19 cellular contexts compared by ENCODE assay signal in the genomic region with DNA sequence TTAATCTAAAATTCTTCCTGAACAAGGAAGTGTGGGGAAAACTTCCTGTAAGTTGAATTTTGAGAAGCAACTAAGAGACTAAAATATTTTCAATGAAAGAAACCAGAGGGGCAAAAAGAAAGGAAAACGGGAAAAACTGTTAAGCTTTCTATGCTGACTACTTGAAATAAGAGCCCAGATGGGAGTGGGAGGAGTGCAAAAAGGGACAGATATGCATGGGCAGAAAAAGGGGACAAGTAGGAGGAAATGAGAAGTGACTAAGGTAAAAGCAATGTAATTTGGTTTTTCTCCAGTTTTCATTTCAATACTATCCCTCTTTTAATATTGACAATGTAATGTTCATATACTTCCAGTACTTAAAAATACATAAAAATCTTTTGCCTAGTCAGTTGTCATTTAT. TPM values are rescaled to one million over a fixed set of nuclear protein-coding genes. Genes with fewer than 3 reads are reported as not detected.
"Had no signal": no experiment of that assay in that cellular context is flagged by ENCODE, and none has a peak within 500 bp of the region (broad histone marks: within the 10 kb centered on the region; RNA-seq: fewer than 3 reads in every experiment).

No MANE protein-coding gene starts in this region.

- H3K4me3 ChIP-seq: dorsolateral prefrontal cortex, lower lobe of right lung, prostate gland, right lobe of liver, stomach had no signal

- H3K27me3 ChIP-seq: dorsolateral prefrontal cortex, right lobe of liver, stomach had no signal

- H3K4me1 ChIP-seq: prostate gland, right lobe of liver had no signal

- H3K4me3 Mint-ChIP-seq: activated CD4-positive, alpha-beta T cell treated with anti-CD3 and anti-CD28 coated beads, Interleukin-2, amount 10 ng/mL, durations not matched to agents 24 days and 14 days; activated CD8-positive, alpha-beta memory T cell treated with anti-CD3 and anti-CD28 coated beads, Interleukin-2, amount 10 ng/mL, durations not matched to agents 7 days and 5 days; naive thymus-derived CD8-positive, alpha-beta T cell; T-cell; WTC11 had no signal

- H3K9me3 Mint-ChIP-seq: activated CD4-positive, alpha-beta T cell treated with anti-CD3 and anti-CD28 coated beads, Interleukin-2, amount 10 ng/mL, durations not matched to agents 24 days and 14 days; naive thymus-derived CD8-positive, alpha-beta T cell; T-cell; WTC11 had no signal

- H3K27me3 Mint-ChIP-seq: activated CD4-positive, alpha-beta T cell treated with anti-CD3 and anti-CD28 coated beads, Interleukin-2, amount 10 ng/mL, durations not matched to agents 24 days and 14 days; activated CD8-positive, alpha-beta memory T cell treated with anti-CD3 and anti-CD28 coated beads, Interleukin-2, amount 10 ng/mL, durations not matched to agents 7 days and 5 days; naive thymus-derived CD8-positive, alpha-beta T cell; T-cell had no signal

- ATAC-seq: activated CD8-positive, alpha-beta memory T cell treated with anti-CD3 and anti-CD28 coated beads, Interleukin-2, amount 10 ng/mL, durations not matched to agents 7 days and 5 days; left cardiac atrium; lower lobe of right lung; naive thymus-derived CD8-positive, alpha-beta T cell; right lobe of liver; T-cell; WTC11 had no signal

- DNase-seq: activated CD4-positive, alpha-beta T cell treated with anti-CD3 and anti-CD28 coated beads, Interleukin-2, amount 10 ng/mL, durations not matched to agents 24 days and 14 days; activated CD8-positive, alpha-beta memory T cell treated with anti-CD3 and anti-CD28 coated beads, Interleukin-2, amount 10 ng/mL, durations not matched to agents 7 days and 5 days; hypothalamus; left cardiac atrium; lower lobe of right lung; midbrain; naive thymus-derived CD8-positive, alpha-beta T cell; occipital lobe; right lobe of liver; stimulated activated CD4-positive, alpha-beta T cell treated with anti-CD3 and anti-CD28 coated beads, Interleukin-12 subunit alpha, Interleukin-12 subunit beta, amount 100 ng/mL, for 4 hours; stomach; T-cell had no signal

- H3K27ac Mint-ChIP-seq: activated CD4-positive, alpha-beta T cell treated with anti-CD3 and anti-CD28 coated beads, Interleukin-2, amount 10 ng/mL, durations not matched to agents 24 days and 14 days; activated CD8-positive, alpha-beta memory T cell treated with anti-CD3 and anti-CD28 coated beads, Interleukin-2, amount 10 ng/mL, durations not matched to agents 7 days and 5 days; WTC11 had no signal

- H3K27ac ChIP-seq: dorsolateral prefrontal cortex, lower lobe of right lung, prostate gland, right lobe of liver, stomach had no signal

- H3K9me3 ChIP-seq: lower lobe of right lung, prostate gland, right lobe of liver, stomach had no signal

RNA-seq across cellular contexts. Expression of a gene that starts 31.2 kb away (rescaled TPM):
- total RNA-seq: activated CD8-positive, alpha-beta memory T cell treated with anti-CD3 and anti-CD28 coated beads, Interleukin-2, amount 10 ng/mL, durations not matched to agents 7 days and 5 days; left cardiac atrium; lower lobe of right lung; naive thymus-derived CD8-positive, alpha-beta T cell; occipital lobe; right lobe of liver; SK-MEL-5; stomach; T-cell; urinary bladder had no signal
- polyA plus RNA-seq: esophagus; naive thymus-derived CD8-positive, alpha-beta T cell; stomach; thymus; urinary bladder had no signal

RNA-seq across cellular contexts. Expression of a gene that starts 36.4 kb away (rescaled TPM):
- polyA plus RNA-seq: naive thymus-derived CD8-positive, alpha-beta T cell had no signal
